ENCODE assay signal across 8 cellular contexts in the genomic region with DNA sequence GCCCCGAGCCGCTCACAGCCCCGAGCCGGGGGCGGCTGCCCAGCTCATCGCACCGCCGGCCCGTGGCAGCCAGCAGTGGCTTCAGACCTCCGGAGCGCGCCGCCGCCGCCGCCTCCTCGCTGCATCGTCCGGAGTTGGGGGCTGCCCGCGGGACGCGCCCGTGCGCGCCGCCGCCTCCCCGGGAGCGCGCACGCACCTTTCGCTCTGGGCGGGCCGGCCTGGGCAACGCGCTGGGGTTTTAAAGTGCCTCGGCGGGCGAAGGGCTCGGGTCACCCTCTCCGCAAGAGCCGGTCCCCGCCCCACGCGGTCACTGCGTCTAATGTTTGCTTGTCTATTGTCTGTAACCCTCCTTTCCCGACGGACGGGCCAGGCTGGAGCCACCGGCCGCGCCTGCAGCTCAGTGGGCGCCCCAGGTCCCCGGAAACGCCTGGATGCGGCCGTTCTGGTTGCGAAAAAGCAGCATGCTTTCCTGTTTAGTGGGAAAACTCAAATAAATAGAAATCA. TPM values are rescaled to one million over a fixed set of nuclear protein-coding genes. Genes with fewer than 3 reads are reported as not detected.
DNase-seq lines count a peak whose midpoint lies in the region; ATAC-seq lines count a peak whose summit lies in the region.

A gene (minus strand): TSS at position 143 of the 504 bp plus-strand sequence. CDS start 205 bp downstream, outside the sequence.

- H3K27me3 Mint-ChIP-seq in activated CD8-positive, alpha-beta T cell treated with anti-CD3 and anti-CD28 coated beads, Interleukin-2, amount 10 ng/mL, durations not matched to agents 7 days and 5 days (ENCODE audit: low read depth): peaks cover 21% of the 10 kb centered on the region

- CTCF ChIA-PET in activated CD8-positive, alpha-beta T cell treated with anti-CD3 and anti-CD28 coated beads, Interleukin-2, amount 10 ng/mL, durations not matched to agents 7 days and 5 days (lab: Charles Lee): interaction anchor here (2.1 to 2.5 kb wide), 2 partner anchors 18 to 38 kb away, joined by 5 to 10 read pairs; no protein-coding TSS in a partner anchor

- H3K4me1 Mint-ChIP-seq in activated CD8-positive, alpha-beta T cell treated with anti-CD3 and anti-CD28 coated beads, Interleukin-2, amount 10 ng/mL, durations not matched to agents 7 days and 5 days (ENCODE audit: low read depth): peaks cover 30% of the 10 kb centered on the region

- peak; percentile 81 for DNase-seq in CD1c-positive myeloid dendritic cell (ENCODE audit: extremely low spot score)
- DNase-seq in NCI-H748 treated with DMSO at 0.1 percent for 48 hours (lab: John Stamatoyannopoulos, UW): peak; percentile 49
- peak; percentile 71 for DNase-seq in activated CD8-positive, alpha-beta T cell treated with anti-CD3 and anti-CD28 coated beads, Interleukin-2, amount 10 ng/mL, durations not matched to agents 7 days and 5 days
- DNase-seq in effector CD4-positive, alpha-beta T cell: peak; percentile 58
- DNase-seq in lung microvascular endothelial cell (ENCODE audit: low read depth in 2 of 2): peak; percentile 82 to 84
- DNase-seq in stimulated activated CD4-positive, alpha-beta T cell treated with anti-CD3 and anti-CD28 coated beads, TNF-alpha, amount 100 ng/mL, for 4 hours (ENCODE audit: low read depth in 3 of 3): peak; percentile 52 to 66 (median 62)

- peak; percentile 76 for ATAC-seq in GM19397 (IDR thresholded peaks at IDR 0.05; ENCODE audit: unreplicated experiment)
- ATAC-seq in HG03558 (IDR thresholded peaks at IDR 0.05; ENCODE audit: extremely low read depth, unreplicated experiment): peak; percentile 60
- peak; percentile 86 for ATAC-seq in activated CD8-positive, alpha-beta T cell treated with anti-CD3 and anti-CD28 coated beads, Interleukin-2, amount 10 ng/mL, durations not matched to agents 7 days and 5 days

- POLR2A ChIA-PET in activated CD8-positive, alpha-beta T cell treated with anti-CD3 and anti-CD28 coated beads, Interleukin-2, amount 10 ng/mL, durations not matched to agents 7 days and 5 days (lab: Charles Lee): interaction anchor here (1.1 to 1.4 kb wide), 2 partner anchors 14 to 235 kb away, joined by 3 to 5 read pairs; a partner anchor contains a TSS

- peaks cover 5% of the 10 kb centered on the region for H3K9me3 Mint-ChIP-seq in activated CD8-positive, alpha-beta T cell treated with anti-CD3 and anti-CD28 coated beads, Interleukin-2, amount 10 ng/mL, durations not matched to agents 7 days and 5 days (ENCODE audit: insufficient read depth)

- peaks cover 2% of the 10 kb centered on the region for H3K36me3 Mint-ChIP-seq in activated CD8-positive, alpha-beta T cell treated with anti-CD3 and anti-CD28 coated beads, Interleukin-2, amount 10 ng/mL, durations not matched to agents 7 days and 5 days (ENCODE audit: low read depth)

- H3K4me3 Mint-ChIP-seq in activated CD8-positive, alpha-beta T cell treated with anti-CD3 and anti-CD28 coated beads, Interleukin-2, amount 10 ng/mL, durations not matched to agents 7 days and 5 days: peak within 1 kb of the TSS; percentile 87

- H3K27ac Mint-ChIP-seq in activated CD8-positive, alpha-beta T cell treated with anti-CD3 and anti-CD28 coated beads, Interleukin-2, amount 10 ng/mL, durations not matched to agents 7 days and 5 days: peak within 1 kb of the TSS; percentile 80

RNA-seq across cellular contexts. Expression of the gene that starts here (rescaled TPM):
- 1 to 10 TPM; 6.9 to 9.4 TPM for total RNA-seq in activated CD8-positive, alpha-beta T cell treated with anti-CD3 and anti-CD28 coated beads, Interleukin-2, amount 10 ng/mL, durations not matched to agents 7 days and 5 days
- total RNA-seq in lung microvascular endothelial cell: 61.5 and 99.6 TPM in 2 replicates

Comparison
In these comparisons a context has a peak if more than half of its experiments do, and no peak if none do; other contexts are left out.
1. Peak in every context shown above with its lines: DNase-seq and ATAC-seq.